8 cellular contexts compared by ENCODE assay signal in genomic region chr3:56783644-56784451, GRCh38. TPM values are rescaled to one million over a fixed set of nuclear protein-coding genes. Genes with fewer than 3 reads are reported as not detected.
DNase-seq lines count a peak whose midpoint lies in the region; ATAC-seq, FAIRE-seq and TF ChIP-seq lines count a peak whose summit lies in the region.

No MANE protein-coding gene starts in this region.

- H3K4me3 ChIP-seq in HepG2 (replicated peaks in 1 of 3; ENCODE audit: insufficient read depth in 1 of 3, low read depth in 2 of 3, low read length in 3 of 3) = no peak overlapping the region

- peaks cover 60% of the 10 kb centered on the region for H3K36me3 Mint-ChIP-seq in T-helper 2 cell treated with Interferon-gamma antibody and Interleukin-4, amounts not matched to agents 5 μg/mL and 100 μg/mL, for 36 hours (ENCODE audit: low read depth)

- 37% methylated on average over 5 of the region's 8 CpGs for WGBS in HepG2 (ENCODE audit: low lambda C conversion rate)

- no peak for TF ChIP-seq CTCF in HepG2 (CRISPR knock-in tag; IDR thresholded peaks at IDR 0.05)

- ATAC-seq in GM21576 (IDR thresholded peaks at IDR 0.05; ENCODE audit: unreplicated experiment) (peak; percentile 98), HepG2 (peak; percentile 33)

- peaks cover 50% of the 10 kb centered on the region for H3K79me2 ChIP-seq in HepG2 (ENCODE audit: insufficient read depth, low read length)

- CTCF ChIA-PET in HepG2 (lab: Yijun Ruan, JAX; ENCODE audit: low intra/inter-chr PET ratio, low total read pairs) = no interaction called here

- no TSS peak for BruUV-seq in HepG2 (replicated peaks; lab: Mats Ljungman, UMichigan)

- FAIRE-seq in HepG2 (lab: Jason Lieb, UNC) = peak; percentile 83

- peak overlapping the region; percentile 56 for H3K4me2 ChIP-seq in HepG2 (ENCODE audit: low read depth, low read length)

- peak overlapping the region; percentile 98 for H3K27ac Mint-ChIP-seq in T-helper 2 cell treated with Interferon-gamma antibody and Interleukin-4, amounts not matched to agents 5 μg/mL and 100 μg/mL, for 36 hours

- H3K9me3 ChIP-seq in KOPT-K1 (ENCODE audit: insufficient read depth, low read length, poor library complexity, severe bottlenecking) (no peaks in the 10 kb centered on the region), HepG2 (ENCODE audit: low read length) (no peaks in the 10 kb centered on the region)

- peak overlapping the region; percentile 50 for H3K9ac ChIP-seq in HepG2 (ENCODE audit: insufficient read depth, low read depth, low read length)

- H3K4me3 Mint-ChIP-seq in T-helper 2 cell treated with Interferon-gamma antibody and Interleukin-4, amounts not matched to agents 5 μg/mL and 100 μg/mL, for 36 hours = peak overlapping the region; percentile 84

- H3K36me3 ChIP-seq in KOPT-K1 (ENCODE audit: insufficient read depth, low read length) (0 out of 2 replicates have a peak, but pooled peaks cover 6% of the 10 kb centered on the region), HepG2 (replicated peaks in 1 of 2; ENCODE audit: control insufficient read depth in 1 of 2, insufficient read depth in 2 of 2, low read length in 2 of 2) (peaks cover 0 to 1% of the 10 kb centered on the region in 2 experiments; a peak in 1 of 5 replicates)

- DNase-seq in DMS79 treated with DMSO at 0.1 percent for 48 hours (lab: John Stamatoyannopoulos, UW) (peak; percentile 75), brain pericyte (ENCODE audit: low read depth, low spot score) (peak; percentile 63), HepG2 (ENCODE audit: low spot score) (peak; percentile 77), G401 (ENCODE audit: low spot score) (no peak)
- peak; percentile 77 for DNase-seq in T-helper 2 cell treated with Interferon-gamma antibody and Interleukin-4, amounts not matched to agents 5 μg/mL and 100 μg/mL, for 36 hours (ENCODE audit: low spot score)
- DNase-seq in stimulated activated CD8-positive, alpha-beta memory T cell treated with anti-CD3 and anti-CD28 coated beads, Interleukin-15, amount 100 ng/mL, for 48 hours (ENCODE audit: low read depth in 2 of 2) = peak; percentile 53 to 56

- H3K27me3 ChIP-seq in HepG2 (ENCODE audit: control insufficient read depth in 1 of 2, insufficient read depth in 2 of 2, low read length in 2 of 2) = no peaks in the 10 kb centered on the region

- peak in 1 of 2 experiments; percentile 61; a peak in 2 of 4 replicates for TF ChIP-seq EP300 in HepG2 (IDR thresholded peaks at IDR 0.05; ENCODE audit: low read depth in 2 of 2, low read length in 2 of 2)
- peak; percentile 33; the same call in 1 of the 2 replicates for TF ChIP-seq EP300 in HepG2 (CRISPR knock-in tag; IDR thresholded peaks at IDR 0.05; ENCODE audit: borderline replicate concordance)

- no peak for TF ChIP-seq POLR2A in HepG2 (IDR thresholded peaks at IDR 0.05; ENCODE audit: insufficient read depth in 1 of 2, low read depth in 2 of 2, low read length in 2 of 2)

- POLR2A ChIA-PET in HepG2 (lab: Yijun Ruan, JAX) = interaction anchor here (0.7 to 3.0 kb wide), 9 partner anchors 9 to 206 kb away, joined by 3 to 27 read pairs (median 4); partner anchors contain the start of genes ARHGEF3 and TASOR

- no peaks in the 10 kb centered on the region for H4K20me1 ChIP-seq in HepG2 (ENCODE audit: insufficient read depth, low read length)

- peaks cover 89% of the 10 kb centered on the region for H3K4me1 Mint-ChIP-seq in T-helper 2 cell treated with Interferon-gamma antibody and Interleukin-4, amounts not matched to agents 5 μg/mL and 100 μg/mL, for 36 hours (ENCODE audit: low read depth)

- intact Hi-C loops in HepG2 (cut with micrococcal nuclease; ENCODE audit: unreplicated experiment) = no loop called here

- peak overlapping the region; percentile 87 for H3K27ac ChIP-seq in KOPT-K1 (ENCODE audit: low read depth, low read length, poor library complexity, severe bottlenecking)
- H3K27ac ChIP-seq in HepG2 (ENCODE audit: extremely low read length, insufficient read depth, low read length) = peak overlapping the region; percentile 65

- H3K4me1 ChIP-seq in HepG2 (ENCODE audit: insufficient read depth, low read length) = peaks cover 70% of the 10 kb centered on the region

- H3K27me3 Mint-ChIP-seq in T-helper 2 cell treated with Interferon-gamma antibody and Interleukin-4, amounts not matched to agents 5 μg/mL and 100 μg/mL, for 36 hours (ENCODE audit: low read depth) = no peaks in the 10 kb centered on the region

- H2AFZ ChIP-seq in HepG2 (ENCODE audit: low read length) = no peak overlapping the region

- in situ Hi-C loops in HepG2 (cut with HindIII; ENCODE audit: extremely low pct_ligation_motif_present, low pct_unique_long_range_greater_than_20kb) (no loop called here), G401 (cut with HindIII; ENCODE audit: low sequenced_read_pairs) (no loop called here)

- H3K9me3 Mint-ChIP-seq in T-helper 2 cell treated with Interferon-gamma antibody and Interleukin-4, amounts not matched to agents 5 μg/mL and 100 μg/mL, for 36 hours = no peaks in the 10 kb centered on the region

- TF ChIP-seq RAD21 in HepG2 (CRISPR knock-in tag; IDR thresholded peaks at IDR 0.05) = no peak

TF ChIP-seq in HepG2, 621 proteins besides CTCF, POLR2A, EP300 and RAD21 (continues in another document):
- 0 out of 2 replicates have a peak, but pooled peaks have one; percentile 18 for TF ChIP-seq GFI1 (CRISPR knock-in tag; IDR thresholded peaks at IDR 0.05; ENCODE audit: borderline replicate concordance)
- TF ChIP-seq RARA (CRISPR knock-in tag; IDR thresholded peaks at IDR 0.05) = peak; percentile 29; the same call in 1 of the 2 replicates
- peak; percentile 36; the same call in 1 of the 2 replicates for TF ChIP-seq HOXA3 (CRISPR knock-in tag; IDR thresholded peaks at IDR 0.05)
- no peak for TF ChIP-seq TERF1 (CRISPR knock-in tag; IDR thresholded peaks at IDR 0.05)
- TF ChIP-seq ZNF431 (CRISPR knock-in tag; IDR thresholded peaks at IDR 0.05; ENCODE audit: borderline replicate concordance, low read depth) = no peak
- TF ChIP-seq FOXP4 (CRISPR knock-in tag; IDR thresholded peaks at IDR 0.05) = peak; percentile 50; the same call in 1 of the 2 replicates
- TF ChIP-seq ZBTB43 (CRISPR knock-in tag; conservative IDR thresholded peaks at IDR 0.05) = 0 out of 2 replicates have a peak, but pooled peaks have one; percentile 28

RNA-seq across cellular contexts. Expression of gene ARHGEF3, which starts 17.9 kb away (rescaled TPM):
- total RNA-seq in HepG2 (2016; rRNA removed; fragmentation: Illumina TruSeq; extraction: Trizol) = 23.1 and 32.8 TPM in 2 replicates
- total RNA-seq in HepG2 (2016; cell fraction: cytosol; rRNA removed; fragmentation: Illumina TruSeq; extraction: Trizol; ENCODE audit: low read depth) = 4.0 TPM in 2 replicates
- total RNA-seq in HepG2 (2016; cell fraction: insoluble cytoplasmic fraction; rRNA removed; fragmentation: Illumina TruSeq; extraction: Trizol) = 21.8 and 28.1 TPM in 2 replicates
- total RNA-seq in HepG2 (2016; cell fraction: membrane; rRNA removed; fragmentation: Illumina TruSeq; extraction: Trizol) = 17.0 and 18.1 TPM in 2 replicates
- total RNA-seq in HepG2 (2016; cell fraction: nucleus; rRNA removed; fragmentation: Illumina TruSeq; extraction: Trizol) = 24.9 and 26.4 TPM in 2 replicates
- 10.3 and 14.8 TPM in 2 replicates for polyA plus RNA-seq in HepG2 (2011; rRNA removed)
- polyA plus RNA-seq in HepG2 (2011; cell fraction: cytosol; rRNA removed) = 9.2 and 9.4 TPM in 2 replicates
- 10.3 and 12.6 TPM in 2 replicates for polyA plus RNA-seq in HepG2 (2011; cell fraction: nucleus; rRNA removed)
- 9.0 and 10.3 TPM in 2 replicates for polyA plus RNA-seq in HepG2 (2012)
- 2.0 and 2.2 TPM in 2 replicates for polyA plus RNA-seq in HepG2 (2016; cell fraction: cytosol; fragmentation: Illumina TruSeq; extraction: Trizol; ENCODE audit: low read depth)
- polyA plus RNA-seq in HepG2 (2016; cell fraction: insoluble cytoplasmic fraction; fragmentation: Illumina TruSeq; extraction: Trizol; ENCODE audit: low read depth) = 29.1 and 30.2 TPM in 2 replicates
- polyA plus RNA-seq in HepG2 (2016; cell fraction: membrane; fragmentation: Illumina TruSeq; extraction: Trizol; ENCODE audit: low read depth) = 7.6 and 8.1 TPM in 2 replicates
- polyA plus RNA-seq in HepG2 (2016; cell fraction: nucleus; fragmentation: Illumina TruSeq; extraction: Trizol; ENCODE audit: insufficient read depth, low read depth) = 19.5 and 19.8 TPM in 2 replicates
- polyA minus RNA-seq in HepG2 (2011; rRNA and poly(A)+ RNA removed; ENCODE audit: low replicate concordance) = 11.4 and 21.5 TPM in 2 replicates
- polyA minus RNA-seq in HepG2 (2011; cell fraction: cytosol; rRNA and poly(A)+ RNA removed) = 14.4 and 17.7 TPM in 2 replicates
- 21.6 and 31.8 TPM in 2 replicates for polyA minus RNA-seq in HepG2 (2011; cell fraction: nucleus; rRNA and poly(A)+ RNA removed)
- total RNA-seq in G401 (2014; rRNA removed; shearing (Covaris generic)) = 12.7 and 13.8 TPM in 2 replicates
